In the genomic region with DNA sequence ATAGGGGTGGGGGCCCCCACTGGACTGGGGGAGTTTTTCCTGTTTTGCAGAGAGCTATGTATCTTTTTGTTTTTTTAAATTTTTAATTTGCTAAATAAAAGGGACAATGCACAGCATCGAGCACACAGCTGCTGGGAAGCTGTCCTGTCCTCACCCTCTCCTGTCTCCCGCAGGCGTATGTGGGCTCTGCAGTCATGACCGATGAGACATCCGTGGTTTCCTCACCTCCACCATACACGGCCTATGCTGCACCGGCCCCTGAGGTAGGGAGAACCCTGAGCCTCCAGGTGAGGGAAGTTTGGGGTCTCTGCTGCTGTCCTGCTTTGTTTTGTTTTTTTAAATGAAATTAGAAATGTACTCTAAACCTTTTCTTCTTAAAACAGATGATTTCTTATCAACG, we compare ENCODE assay signal across 20 cellular contexts.
"Had no signal": no experiment of that assay in that cellular context is flagged by ENCODE, and none has a peak within 500 bp of the region (broad histone marks: within the 10 kb centered on the region; RNA-seq: fewer than 3 reads in every experiment).

No MANE protein-coding gene starts in this region.

- H3K4me2 ChIP-seq: SK-N-SH had no signal

- H3K4me3 Mint-ChIP-seq: activated CD4-positive, alpha-beta T cell treated with anti-CD3 and anti-CD28 coated beads, Interleukin-2, amount 10 ng/mL, durations not matched to agents 24 days and 14 days; activated naive CD8-positive, alpha-beta T cell; activated T-cell treated with anti-CD3 and anti-CD28 coated beads, Interleukin-2, amount 50 U/mL, for 72 hours; naive thymus-derived CD8-positive, alpha-beta T cell had no signal

- DNase-seq: activated CD4-positive, alpha-beta T cell treated with anti-CD3 and anti-CD28 coated beads, Interleukin-2, amount 10 ng/mL, durations not matched to agents 24 days and 14 days; activated CD4-positive, CD25-positive, alpha-beta regulatory T cell; activated CD8-positive, alpha-beta memory T cell treated with anti-CD3 and anti-CD28 coated beads for 24 hours; activated CD8-positive, alpha-beta memory T cell treated with anti-CD3 and anti-CD28 coated beads, Interleukin-2, amount 50 U/mL, for 48 hours; activated gamma-delta T cell; activated T-cell treated with anti-CD3 and anti-CD28 coated beads, Interleukin-2, amount 50 U/mL, for 72 hours; amygdala; gastrocnemius medialis; heart right ventricle; mesenchymal stem cell; naive thymus-derived CD8-positive, alpha-beta T cell; posterior cingulate gyrus; retina; SK-N-SH; stimulated activated naive CD4-positive, alpha-beta T cell; upper lobe of left lung had no signal

- H3K27ac ChIP-seq: cardiac muscle cell, gastrocnemius medialis, heart right ventricle, suprapubic skin, upper lobe of left lung had no signal

- H3K27ac Mint-ChIP-seq: activated CD4-positive, alpha-beta T cell treated with anti-CD3 and anti-CD28 coated beads, Interleukin-2, amount 10 ng/mL, durations not matched to agents 24 days and 14 days; activated naive CD8-positive, alpha-beta T cell; activated T-cell treated with anti-CD3 and anti-CD28 coated beads, Interleukin-2, amount 50 U/mL, for 72 hours had no signal

- FAIRE-seq: colon had no signal

- ATAC-seq: gastrocnemius medialis; heart right ventricle; naive thymus-derived CD8-positive, alpha-beta T cell had no signal

- H3K27me3 Mint-ChIP-seq: activated CD4-positive, alpha-beta T cell treated with anti-CD3 and anti-CD28 coated beads, Interleukin-2, amount 10 ng/mL, durations not matched to agents 24 days and 14 days; activated naive CD8-positive, alpha-beta T cell; naive thymus-derived CD8-positive, alpha-beta T cell had no signal

- H3K27me3 ChIP-seq: cardiac muscle cell, gastrocnemius medialis, heart right ventricle, suprapubic skin, upper lobe of left lung had no signal

- H3K9me3 Mint-ChIP-seq: activated CD4-positive, alpha-beta T cell treated with anti-CD3 and anti-CD28 coated beads, Interleukin-2, amount 10 ng/mL, durations not matched to agents 24 days and 14 days; activated T-cell treated with anti-CD3 and anti-CD28 coated beads, Interleukin-2, amount 50 U/mL, for 72 hours had no signal

- H3K4me3 ChIP-seq: cardiac muscle cell, gastrocnemius medialis, heart right ventricle, suprapubic skin, upper lobe of left lung had no signal

- H3K9ac ChIP-seq: SK-N-SH had no signal

- H3K4me1 ChIP-seq: gastrocnemius medialis, heart right ventricle, suprapubic skin, upper lobe of left lung had no signal

- H3K9me3 ChIP-seq: gastrocnemius medialis, SK-N-SH, suprapubic skin, upper lobe of left lung had no signal
